1 cellular context compared by ENCODE assay signal in the genomic region with DNA sequence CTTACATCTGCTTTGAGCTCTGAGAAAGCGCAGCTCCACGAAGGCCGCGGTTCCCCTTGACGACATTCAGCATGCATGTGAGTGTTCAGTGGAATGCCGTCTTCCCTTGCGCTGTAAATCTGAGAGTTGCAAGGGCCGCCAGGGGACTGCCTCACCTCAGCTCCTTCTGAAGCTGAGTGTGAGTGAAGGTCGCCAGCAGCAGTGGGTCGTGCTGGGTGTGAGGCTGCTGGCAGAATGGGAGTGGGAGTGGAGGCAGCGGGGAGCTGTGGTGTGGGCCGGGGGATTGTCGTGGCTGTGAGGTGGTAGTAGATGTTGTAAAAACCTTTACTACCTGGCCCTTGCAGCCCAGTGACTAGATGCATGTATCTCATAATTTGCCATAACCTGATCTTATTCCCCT.
TF ChIP-seq lines count a peak whose summit lies in the region.

No MANE protein-coding gene starts in this region.

TF ChIP-seq in HepG2, 621 proteins besides CTCF, POLR2A, EP300 and RAD21 (continued from another document):
- TF ChIP-seq, protein P1, sequence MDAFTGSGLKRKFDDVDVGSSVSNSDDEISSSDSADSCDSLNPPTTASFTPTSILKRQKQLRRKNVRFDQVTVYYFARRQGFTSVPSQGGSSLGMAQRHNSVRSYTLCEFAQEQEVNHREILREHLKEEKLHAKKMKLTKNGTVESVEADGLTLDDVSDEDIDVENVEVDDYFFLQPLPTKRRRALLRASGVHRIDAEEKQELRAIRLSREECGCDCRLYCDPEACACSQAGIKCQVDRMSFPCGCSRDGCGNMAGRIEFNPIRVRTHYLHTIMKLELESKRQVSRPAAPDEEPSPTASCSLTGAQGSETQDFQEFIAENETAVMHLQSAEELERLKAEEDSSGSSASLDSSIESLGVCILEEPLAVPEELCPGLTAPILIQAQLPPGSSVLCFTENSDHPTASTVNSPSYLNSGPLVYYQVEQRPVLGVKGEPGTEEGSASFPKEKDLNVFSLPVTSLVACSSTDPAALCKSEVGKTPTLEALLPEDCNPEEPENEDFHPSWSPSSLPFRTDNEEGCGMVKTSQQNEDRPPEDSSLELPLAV (CRISPR knock-in tag; conservative IDR thresholded peaks at IDR 0.05; ENCODE audit: low read depth) = no peak
- TF ChIP-seq, protein P2, sequence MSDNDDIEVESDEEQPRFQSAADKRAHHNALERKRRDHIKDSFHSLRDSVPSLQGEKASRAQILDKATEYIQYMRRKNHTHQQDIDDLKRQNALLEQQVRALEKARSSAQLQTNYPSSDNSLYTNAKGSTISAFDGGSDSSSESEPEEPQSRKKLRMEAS (IDR thresholded peaks at IDR 0.05) = no peak
- TF ChIP-seq RBM22 (optimal IDR thresholded peaks at IDR 0.05; ENCODE audit: low read length) (peak; percentile 55), SRSF1 (optimal IDR thresholded peaks at IDR 0.05; ENCODE audit: low read depth, low read length) (no peak), POLR2G (IDR thresholded peaks at IDR 0.05; ENCODE audit: low read depth, low read length) (0 out of 2 replicates have a peak, but pooled peaks have one; percentile 24), SMARCC2 (IDR thresholded peaks at IDR 0.05) (no peak)
- TF ChIP-seq, protein P3, sequence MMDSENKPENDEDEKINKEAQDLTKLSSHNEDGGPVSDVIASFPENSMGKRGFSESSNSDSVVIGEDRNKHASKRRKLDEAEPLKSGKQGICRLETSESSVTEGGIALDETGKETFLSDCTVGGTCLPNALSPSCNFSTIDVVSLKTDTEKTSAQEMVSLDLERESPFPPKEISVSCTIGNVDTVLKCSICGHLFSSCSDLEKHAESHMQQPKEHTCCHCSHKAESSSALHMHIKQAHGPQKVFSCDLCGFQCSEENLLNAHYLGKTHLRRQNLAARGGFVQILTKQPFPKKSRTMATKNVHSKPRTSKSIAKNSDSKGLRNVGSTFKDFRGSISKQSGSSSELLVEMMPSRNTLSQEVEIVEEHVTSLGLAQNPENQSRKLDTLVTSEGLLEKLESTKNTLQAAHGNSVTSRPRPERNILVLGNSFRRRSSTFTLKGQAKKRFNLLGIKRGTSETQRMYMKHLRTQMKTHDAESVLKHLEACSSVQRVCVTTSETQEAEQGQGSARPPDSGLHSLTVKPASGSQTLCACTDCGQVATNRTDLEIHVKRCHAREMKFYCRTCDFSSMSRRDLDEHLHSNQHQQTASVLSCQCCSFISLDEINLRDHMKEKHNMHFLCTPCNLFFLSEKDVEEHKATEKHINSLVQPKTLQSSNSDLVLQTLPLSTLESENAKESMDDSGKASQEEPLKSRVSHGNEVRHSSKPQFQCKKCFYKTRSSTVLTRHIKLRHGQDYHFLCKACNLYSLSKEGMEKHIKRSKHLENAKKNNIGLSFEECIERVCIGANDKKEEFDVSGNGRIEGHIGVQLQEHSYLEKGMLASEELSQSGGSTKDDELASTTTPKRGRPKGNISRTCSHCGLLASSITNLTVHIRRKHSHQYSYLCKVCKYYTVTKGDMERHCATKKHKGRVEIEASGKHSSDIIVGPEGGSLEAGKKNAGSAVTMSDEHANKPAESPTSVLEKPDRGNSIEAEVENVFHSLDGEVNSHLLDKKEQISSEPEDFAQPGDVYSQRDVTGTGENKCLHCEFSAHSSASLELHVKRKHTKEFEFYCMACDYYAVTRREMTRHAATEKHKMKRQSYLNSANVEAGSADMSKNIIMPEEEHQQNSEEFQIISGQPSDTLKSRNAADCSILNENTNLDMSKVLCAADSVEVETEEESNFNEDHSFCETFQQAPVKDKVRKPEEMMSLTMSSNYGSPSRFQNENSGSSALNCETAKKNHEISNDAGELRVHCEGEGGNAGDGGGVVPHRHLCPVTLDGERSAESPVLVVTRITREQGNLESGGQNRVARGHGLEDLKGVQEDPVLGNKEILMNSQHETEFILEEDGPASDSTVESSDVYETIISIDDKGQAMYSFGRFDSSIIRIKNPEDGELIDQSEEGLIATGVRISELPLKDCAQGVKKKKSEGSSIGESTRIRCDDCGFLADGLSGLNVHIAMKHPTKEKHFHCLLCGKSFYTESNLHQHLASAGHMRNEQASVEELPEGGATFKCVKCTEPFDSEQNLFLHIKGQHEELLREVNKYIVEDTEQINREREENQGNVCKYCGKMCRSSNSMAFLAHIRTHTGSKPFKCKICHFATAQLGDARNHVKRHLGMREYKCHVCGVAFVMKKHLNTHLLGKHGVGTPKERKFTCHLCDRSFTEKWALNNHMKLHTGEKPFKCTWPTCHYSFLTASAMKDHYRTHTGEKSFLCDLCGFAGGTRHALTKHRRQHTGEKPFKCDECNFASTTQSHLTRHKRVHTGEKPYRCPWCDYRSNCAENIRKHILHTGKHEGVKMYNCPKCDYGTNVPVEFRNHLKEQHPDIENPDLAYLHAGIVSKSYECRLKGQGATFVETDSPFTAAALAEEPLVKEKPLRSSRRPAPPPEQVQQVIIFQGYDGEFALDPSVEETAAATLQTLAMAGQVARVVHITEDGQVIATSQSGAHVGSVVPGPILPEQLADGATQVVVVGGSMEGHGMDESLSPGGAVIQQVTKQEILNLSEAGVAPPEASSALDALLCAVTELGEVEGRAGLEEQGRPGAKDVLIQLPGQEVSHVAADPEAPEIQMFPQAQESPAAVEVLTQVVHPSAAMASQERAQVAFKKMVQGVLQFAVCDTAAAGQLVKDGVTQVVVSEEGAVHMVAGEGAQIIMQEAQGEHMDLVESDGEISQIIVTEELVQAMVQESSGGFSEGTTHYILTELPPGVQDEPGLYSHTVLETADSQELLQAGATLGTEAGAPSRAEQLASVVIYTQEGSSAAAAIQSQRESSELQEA (CRISPR knock-in tag; IDR thresholded peaks at IDR 0.05; ENCODE audit: not compliant biosample characterization) = no peak
- TF ChIP-seq, protein P4, sequence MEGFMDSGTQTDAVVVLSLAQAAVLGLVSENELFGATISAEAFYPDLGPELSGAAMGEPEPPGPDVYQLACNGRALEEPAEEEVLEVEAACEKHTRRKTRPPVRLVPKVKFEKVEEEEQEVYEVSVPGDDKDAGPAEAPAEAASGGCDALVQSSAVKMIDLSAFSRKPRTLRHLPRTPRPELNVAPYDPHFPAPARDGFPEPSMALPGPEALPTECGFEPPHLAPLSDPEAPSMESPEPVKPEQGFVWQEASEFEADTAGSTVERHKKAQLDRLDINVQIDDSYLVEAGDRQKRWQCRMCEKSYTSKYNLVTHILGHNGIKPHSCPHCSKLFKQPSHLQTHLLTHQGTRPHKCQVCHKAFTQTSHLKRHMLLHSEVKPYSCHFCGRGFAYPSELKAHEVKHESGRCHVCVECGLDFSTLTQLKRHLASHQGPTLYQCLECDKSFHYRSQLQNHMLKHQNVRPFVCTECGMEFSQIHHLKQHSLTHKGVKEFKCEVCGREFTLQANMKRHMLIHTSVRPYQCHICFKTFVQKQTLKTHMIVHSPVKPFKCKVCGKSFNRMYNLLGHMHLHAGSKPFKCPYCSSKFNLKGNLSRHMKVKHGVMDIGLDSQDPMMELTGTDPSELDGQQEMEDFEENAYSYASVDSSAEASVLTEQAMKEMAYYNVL (CRISPR knock-in tag; IDR thresholded peaks at IDR 0.05; ENCODE audit: borderline replicate concordance) = no peak
TF ChIP-seq in HepG2: peak in this region for 3.
